ENCODE assay signal across 38 cellular contexts in genomic region chr1:75170006-75170405, GRCh38. TPM values are rescaled to one million over a fixed set of nuclear protein-coding genes. Genes with fewer than 3 reads are reported as not detected.
"Had no signal": no experiment of that assay in that cellular context is flagged by ENCODE, and none has a peak within 500 bp of the region (broad histone marks: within the 10 kb centered on the region; RNA-seq: fewer than 3 reads in every experiment).

No MANE protein-coding gene starts in this region.

- DNase-seq: activated effector memory CD4-positive, alpha-beta T cell treated with anti-CD3 and anti-CD28 coated beads, Interleukin-2, amount 50 U/mL, for 16 hours; activated effector memory CD4-positive, alpha-beta T cell treated with Interleukin-2 at 50 U/mL for 16 hours; activated gamma-delta T cell; activated gamma-delta T cell treated with Interleukin-2 at 50 U/mL for 16 hours; activated naive CD4-positive, alpha-beta T cell; activated naive CD4-positive, alpha-beta T cell treated with anti-CD3 and anti-CD28 coated beads for 36 hours; activated naive CD4-positive, alpha-beta T cell treated with anti-CD3 and anti-CD28 coated beads, Interleukin-2, amount 10 ng/mL, durations not matched to agents 7 days and 5 days; activated naive CD4-positive, alpha-beta T cell treated with anti-CD3 and anti-CD28 coated beads, Interleukin-2, amount 50 U/mL, for 16 hours; activated naive CD4-positive, alpha-beta T cell treated with Interleukin-2 at 50 U/mL for 16 hours; activated naive CD8-positive, alpha-beta T cell treated with anti-CD3 and anti-CD28 coated beads for 36 hours; activated naive CD8-positive, alpha-beta T cell treated with anti-CD3 and anti-CD28 coated beads, Interleukin-2, amount 10 ng/mL, durations not matched to agents 7 days and 5 days; activated naive CD8-positive, alpha-beta T cell treated with anti-CD3 and anti-CD28 coated beads, Interleukin-2, amount 50 U/mL, for 24 hours; activated T-cell treated with anti-CD3 and anti-CD28 coated beads for 4 hours; activated T-cell treated with anti-CD3 and anti-CD28 coated beads, Interleukin-2, amount 50 U/mL, for 1 hour; activated T-cell treated with anti-CD3 and anti-CD28 coated beads, Interleukin-2, amount 50 U/mL, for 24 hours; activated T-cell treated with anti-CD3 and anti-CD28 coated beads, Interleukin-2, amount 50 U/mL, for 4 hours; activated T-cell treated with anti-CD3 and anti-CD28 coated beads, Interleukin-2, amount 50 U/mL, for 48 hours; activated T-cell treated with anti-CD3 and anti-CD28 coated beads, Interleukin-2, amount 50 U/mL, for 72 hours; adrenal gland; amniotic stem cell; amygdala; aorta; body of pancreas; brain microvascular endothelial cell; caudate nucleus; central memory CD4-positive, alpha-beta T cell; cerebellar nuclear complex had no signal

- H3K9me3 ChIP-seq: adrenal gland, ascending aorta, body of pancreas, breast epithelium had no signal

- H3K27me3 ChIP-seq: adrenal gland, ascending aorta, body of pancreas, brain microvascular endothelial cell, breast epithelium, cardiac muscle cell had no signal

- ATAC-seq: activated naive CD4-positive, alpha-beta T cell treated with anti-CD3 and anti-CD28 coated beads, Interleukin-2, amount 50 U/mL, for 72 hours; activated naive CD8-positive, alpha-beta T cell treated with anti-CD3 and anti-CD28 coated beads, Interleukin-2, amount 50 U/mL, for 24 hours; activated T-cell treated with anti-CD3 and anti-CD28 coated beads, Interleukin-2, amount 50 U/mL, for 4 hours; activated T-cell treated with anti-CD3 and anti-CD28 coated beads, Interleukin-2, amount 50 U/mL, for 72 hours; activated T-helper 17 cell treated with anti-CD3 and anti-CD28 coated beads, Interleukin-2, amount 50 U/mL, for 72 hours; body of pancreas had no signal

- H3K36me3 ChIP-seq: adrenal gland, ascending aorta, brain microvascular endothelial cell, breast epithelium, cardiac muscle cell had no signal

- H3K27ac ChIP-seq: adrenal gland, ascending aorta, body of pancreas, brain microvascular endothelial cell, breast epithelium, cardiac muscle cell had no signal

- FAIRE-seq: astrocyte, bronchial epithelial cell had no signal

- H3K4me3 ChIP-seq: adrenal gland, ascending aorta, body of pancreas, breast epithelium, cardiac muscle cell had no signal

- H3K4me1 ChIP-seq: adrenal gland, ascending aorta, body of pancreas, breast epithelium had no signal

RNA-seq across cellular contexts. Expression of gene LHX8, which starts 35.8 kb away (rescaled TPM):
- total RNA-seq: activated naive CD4-positive, alpha-beta T cell treated with anti-CD3 and anti-CD28 coated beads for 36 hours; activated naive CD4-positive, alpha-beta T cell treated with anti-CD3 and anti-CD28 coated beads, Interleukin-2, amount 50 U/mL, for 72 hours; activated naive CD8-positive, alpha-beta T cell treated with anti-CD3 and anti-CD28 coated beads for 36 hours; activated naive CD8-positive, alpha-beta T cell treated with anti-CD3 and anti-CD28 coated beads, Interleukin-2, amount 10 ng/mL, durations not matched to agents 7 days and 5 days; activated T-cell treated with anti-CD3 and anti-CD28 coated beads, Interleukin-2, amount 50 U/mL, for 4 hours; activated T-cell treated with anti-CD3 and anti-CD28 coated beads, Interleukin-2, amount 50 U/mL, for 72 hours; activated T-helper 1 cell treated with anti-CD3 and anti-CD28 coated beads, Interleukin-12 subunit alpha, Interleukin-12 subunit beta, Interleukin-2, Interleukin-4 antibody, amounts not matched to agents 30 ng/mL and 10 ng/mL and 1 ng/mL, durations not matched to agents 14 hours and 24 hours and 36 hours; activated T-helper 17 cell treated with anti-CD3 and anti-CD28 coated beads, Interleukin-2, amount 50 U/mL, for 72 hours; activated T-helper 2 cell treated with anti-CD3 and anti-CD28 coated beads, Interferon-gamma antibody, Interleukin-2, Interleukin-4, amounts not matched to agents 10 μg/mL and 5 μg/mL and 100 μg/mL, durations not matched to agents 14 hours and 24 hours and 36 hours; adrenal gland; aorta; ascending aorta; body of pancreas; breast epithelium; bronchial epithelial cell; cardiac septum had no signal
- polyA plus RNA-seq: adipose tissue, adrenal gland, aorta had no signal
